In genomic region chr11:32386770-32387377, GRCh38 we compare ENCODE assay signal across 13 cellular contexts. TPM values are rescaled to one million over a fixed set of nuclear protein-coding genes. Genes with fewer than 3 reads are reported as not detected.
DNase-seq lines count a peak whose midpoint lies in the region; ATAC-seq, FAIRE-seq and TF ChIP-seq lines count a peak whose summit lies in the region.
"Had no signal": no experiment of that assay in that cellular context is flagged by ENCODE, and none has a peak within 500 bp of the region (broad histone marks: within the 10 kb centered on the region; RNA-seq: fewer than 3 reads in every experiment).

No MANE protein-coding gene starts in this region.

- intact Hi-C loops in left ventricle myocardium superior (cut with micrococcal nuclease) = loop anchor here (10.0 kb wide), 1 partner anchor 218 kb away; no protein-coding TSS in a partner anchor

- FAIRE-seq in HTR-8/SVneo (lab: Jason Lieb, UNC) = no peak

- peak; percentile 23 for DNase-seq in COLO829 (ENCODE audit: low spot score)
- peak; percentile 40 for DNase-seq in HTR-8/SVneo (ENCODE audit: insufficient read length, low spot score)
- no peak for DNase-seq in left ventricle myocardium superior
- no peak for DNase-seq in NCI-H446 treated with DMSO at 0.1 percent for 48 hours (lab: John Stamatoyannopoulos, UW)
- no peak for DNase-seq in stimulated activated CD4-positive, alpha-beta T cell treated with anti-CD3 and anti-CD28 coated beads, Interleukin-4, amount 100 ng/mL, for 4 hours
- no peak for DNase-seq in activated T-cell treated with anti-CD3 and anti-CD28 coated beads, Interleukin-2, amount 50 U/mL, for 48 hours
- DNase-seq: activated naive CD8-positive, alpha-beta T cell treated with anti-CD3 and anti-CD28 coated beads, Interleukin-2, amount 50 U/mL, for 24 hours; NCI-H187 treated with DMSO at 0.1 percent for 48 hours; stimulated activated CD4-positive, alpha-beta T cell treated with anti-CD3 and anti-CD28 coated beads, Interleukin-4, amount 100 ng/mL, for 24 hours; stimulated activated naive CD8-positive, alpha-beta T cell treated with anti-CD3 and anti-CD28 coated beads, Interleukin-15, Interleukin-2, amounts not matched to agents 100 U/mL and 50 U/mL, for 24 hours; T-helper 9 cell had no signal

- ATAC-seq in SK-N-SH treated with all-trans-retinoic acid at 6 μM for 48 hours (peak; percentile 79), left ventricle myocardium superior (peak; percentile 48), GM19452 (IDR thresholded peaks at IDR 0.05; ENCODE audit: unreplicated experiment) (no peak)
- ATAC-seq: activated naive CD8-positive, alpha-beta T cell treated with anti-CD3 and anti-CD28 coated beads, Interleukin-2, amount 50 U/mL, for 24 hours; stimulated activated naive CD8-positive, alpha-beta T cell treated with anti-CD3 and anti-CD28 coated beads, Interleukin-15, Interleukin-2, amounts not matched to agents 100 U/mL and 50 U/mL, for 24 hours had no signal

TF ChIP-seq in SK-N-SH treated with all-trans-retinoic acid at 6 μM for 48 hours, 23 proteins besides CTCF, POLR2A, EP300 and RAD21:
- peak; percentile 26; the same call in 1 of the 2 replicates for TF ChIP-seq CREB5 (CRISPR knock-in tag; IDR thresholded peaks at IDR 0.05; ENCODE audit: low read depth)
- peak; percentile 43; the same call in 1 of the 2 replicates for TF ChIP-seq ESRRG (CRISPR knock-in tag; IDR thresholded peaks at IDR 0.05)
- TF ChIP-seq ZFP3 (CRISPR knock-in tag; IDR thresholded peaks at IDR 0.05) = no peak
- TF ChIP-seq ZNF70 (CRISPR knock-in tag; IDR thresholded peaks at IDR 0.05) = no peak
- TF ChIP-seq SNAI2 (CRISPR knock-in tag; IDR thresholded peaks at IDR 0.05) = 0 out of 2 replicates have a peak, but pooled peaks have one; percentile 65
- peak; percentile 81 for TF ChIP-seq ISL1 (CRISPR knock-in tag; IDR thresholded peaks at IDR 0.05)
- no peak for TF ChIP-seq PPARA (CRISPR knock-in tag; IDR thresholded peaks at IDR 0.05; ENCODE audit: borderline replicate concordance)
- peak; percentile 82 for TF ChIP-seq TCF4 (CRISPR knock-in tag; IDR thresholded peaks at IDR 0.05; ENCODE audit: borderline replicate concordance)
- TF ChIP-seq PATZ1 (CRISPR knock-in tag; IDR thresholded peaks at IDR 0.05; ENCODE audit: borderline replicate concordance) = peak; percentile 52; the same call in 1 of the 2 replicates

RNA-seq across cellular contexts. Expression of gene WT1, which starts 48.5 kb away (rescaled TPM):
- total RNA-seq in left ventricle myocardium superior = 2.6 TPM

Comparison
In these comparisons a context has a peak if more than half of its experiments do, and no peak if none do; other contexts are left out.
1. DNase-seq: peak in COLO829 (single experiment) and HTR-8/SVneo (single experiment); none in left ventricle myocardium superior (single experiment), NCI-H446 treated with DMSO at 0.1 percent for 48 hours (single experiment), stimulated activated CD4-positive, alpha-beta T cell treated with anti-CD3 and anti-CD28 coated beads, Interleukin-4, amount 100 ng/mL, for 4 hours (0 of 2) and activated T-cell treated with anti-CD3 and anti-CD28 coated beads, Interleukin-2, amount 50 U/mL, for 48 hours (0 of 2).